22 cellular contexts compared by ENCODE assay signal in the genomic region with DNA sequence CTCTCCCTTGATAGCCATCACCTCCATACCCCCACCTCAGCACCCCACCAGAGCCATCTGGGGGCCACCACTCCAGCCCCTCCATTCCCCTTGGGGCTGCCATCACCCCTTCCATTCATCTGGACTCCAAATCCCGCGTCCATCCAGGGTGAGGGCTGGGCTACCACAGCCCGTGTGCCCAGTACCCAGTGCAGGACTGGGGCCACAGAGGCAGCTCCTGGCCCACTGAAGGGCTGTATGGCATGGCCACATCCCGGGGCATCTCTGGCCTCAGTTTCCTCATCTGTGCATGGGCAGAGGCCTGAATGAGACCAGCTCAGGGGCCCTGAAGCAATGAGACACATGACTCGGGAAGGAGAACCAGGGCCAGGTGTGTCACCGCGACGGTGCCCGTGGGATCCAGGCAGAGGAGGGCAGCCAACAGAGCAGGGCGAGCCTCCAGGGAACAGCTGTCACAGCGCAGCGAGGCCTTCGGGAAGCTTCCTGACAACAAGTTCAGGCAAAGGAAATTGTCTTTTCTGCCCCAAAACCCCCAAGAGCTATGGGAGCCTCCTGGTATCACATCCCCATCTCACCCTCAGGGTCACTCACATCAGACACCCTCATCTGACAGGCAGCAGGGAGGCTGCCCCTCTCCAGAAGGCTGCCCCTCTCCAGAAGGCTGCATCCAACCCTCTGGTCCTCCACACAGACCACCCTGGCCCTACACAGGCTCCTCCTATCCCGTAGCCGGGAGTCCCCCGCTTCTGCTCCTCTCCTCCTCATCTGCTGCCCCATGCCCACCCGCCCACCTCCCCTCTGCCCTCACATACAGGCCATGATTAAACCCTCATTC.
DNase-seq lines count a peak whose midpoint lies in the region; ATAC-seq, FAIRE-seq and TF ChIP-seq lines count a peak whose summit lies in the region.
"Had no signal": no experiment of that assay in that cellular context is flagged by ENCODE, and none has a peak within 500 bp of the region (broad histone marks: within the 10 kb centered on the region; RNA-seq: fewer than 3 reads in every experiment).

No MANE protein-coding gene starts in this region.

- H3K27ac ChIP-seq in HepG2 (ENCODE audit: extremely low read length, insufficient read depth, low read length) (no peak overlapping the region), right lobe of liver (no peak overlapping the region), neuronal stem cell (replicated peaks; ENCODE audit: low read length) (no peak overlapping the region)
- H3K27ac ChIP-seq: GM23248, KMS-11 had no signal

- H3K4me2 ChIP-seq in HepG2 (ENCODE audit: low read depth, low read length) (no peak overlapping the region), neuronal stem cell (ENCODE audit: insufficient read depth, low read length, poor library complexity, severe bottlenecking) (no peak overlapping the region)
- H3K4me2 ChIP-seq: KMS-11 had no signal

- ATAC-seq in HepG2 (no peak), right lobe of liver (no peak)

- H4K20me1 ChIP-seq in HepG2 (ENCODE audit: insufficient read depth, low read length), result peaks cover 20% of the 10 kb centered on the region; the same call in 1 of the 2 replicates

- no peak overlapping the region for H3K4me3 Mint-ChIP-seq in activated CD4-positive, alpha-beta memory T cell treated with anti-CD3 and anti-CD28 coated beads for 36 hours
- H3K4me3 Mint-ChIP-seq: CD4-positive, alpha-beta memory T cell; H9; HFFc6; IgD-negative memory B cell; T-helper 1 cell treated with Interleukin-12 subunit alpha and Interleukin-12 subunit beta and Interleukin-4 antibody, amounts not matched to agents 30 μg/mL and 1 μg/mL, for 36 hours had no signal

- H3K9ac ChIP-seq in HepG2 (ENCODE audit: insufficient read depth, low read depth, low read length), result no peak overlapping the region
- H3K9ac ChIP-seq in neuronal stem cell (ENCODE audit: low read depth, low read length, poor library complexity), result no peak overlapping the region
- H3K9ac ChIP-seq: GM23248, KMS-11 had no signal

- peaks cover 7% of the 10 kb centered on the region for H3K4me1 Mint-ChIP-seq in activated CD4-positive, alpha-beta memory T cell treated with anti-CD3 and anti-CD28 coated beads for 36 hours (ENCODE audit: low read depth)

- no peaks in the 10 kb centered on the region for H3K27me3 Mint-ChIP-seq in activated CD4-positive, alpha-beta memory T cell treated with anti-CD3 and anti-CD28 coated beads for 36 hours
- H3K27me3 Mint-ChIP-seq: CD4-positive, alpha-beta memory T cell; IgD-negative memory B cell had no signal

- POLR2A ChIA-PET in HepG2 (lab: Yijun Ruan, JAX), result no interaction called here
- POLR2A ChIA-PET in activated CD4-positive, alpha-beta memory T cell treated with anti-CD3 and anti-CD28 coated beads for 36 hours (lab: Charles Lee), result no interaction called here

- peak overlapping the region; percentile 98 for H3K14ac ChIP-seq in neuronal stem cell (ENCODE audit: low read length)

- 19% methylated on average over 5 of the region's 17 CpGs for WGBS in HepG2 (ENCODE audit: low lambda C conversion rate)
- WGBS in right lobe of liver (ENCODE audit: insufficient coverage, low coverage, low lambda C conversion rate, missing lambda C conversion rate), result 46% methylated on average over 4 of the region's 17 CpGs
- no CpG with 5 or more reads among the region's 17 CpGs for WGBS in neuronal stem cell (ENCODE audit: extremely low coverage in 2 of 2, insufficient read length in 2 of 2, insufficient replicate concordance in 1 of 2), 2 donors

- no peak overlapping the region for H2BK15ac ChIP-seq in neuronal stem cell (ENCODE audit: low read length)

- CTCF ChIA-PET in HepG2 (lab: Yijun Ruan, JAX; ENCODE audit: low intra/inter-chr PET ratio, low total read pairs), result no interaction called here
- CTCF ChIA-PET in activated CD4-positive, alpha-beta memory T cell treated with anti-CD3 and anti-CD28 coated beads for 36 hours (lab: Charles Lee), result interaction anchor here (1.0 to 1.2 kb wide), 3 partner anchors 17 to 84 kb away, joined by 3 read pairs; no protein-coding TSS in a partner anchor

- H3K27ac Mint-ChIP-seq in activated CD4-positive, alpha-beta memory T cell treated with anti-CD3 and anti-CD28 coated beads for 36 hours, result no peak overlapping the region
- H3K27ac Mint-ChIP-seq: H9; HFFc6; IgD-negative memory B cell; T-helper 1 cell treated with Interleukin-12 subunit alpha and Interleukin-12 subunit beta and Interleukin-4 antibody, amounts not matched to agents 30 μg/mL and 1 μg/mL, for 36 hours had no signal

- H2AK5ac ChIP-seq in neuronal stem cell (ENCODE audit: low read depth, low read length), result no peak overlapping the region

- H3K27me3 ChIP-seq in HepG2 (ENCODE audit: control insufficient read depth in 1 of 2, insufficient read depth in 2 of 2, low read length in 2 of 2) (peaks cover 13 to 68% of the 10 kb centered on the region in 2 experiments), right lobe of liver (no peaks in the 10 kb centered on the region), neuronal stem cell (ENCODE audit: control insufficient read depth in 3 of 3, insufficient read depth in 3 of 3, low read depth in 1 of 3, low read length in 3 of 3) (peaks cover 0 to 12% (median 7%) of the 10 kb centered on the region in 3 experiments)

- H2BK12ac ChIP-seq in neuronal stem cell (ENCODE audit: low read length), result no peak overlapping the region

- peak overlapping the region; percentile 13 for H3K18ac ChIP-seq in neuronal stem cell (ENCODE audit: low read length)

- BruUV-seq in HepG2 (replicated peaks; lab: Mats Ljungman, UMichigan), result no TSS peak

- H3K23ac ChIP-seq in neuronal stem cell (ENCODE audit: low read depth, low read length, poor library complexity), result peak overlapping the region; percentile 20

- H2BK5ac ChIP-seq in neuronal stem cell (ENCODE audit: low read length), result no peak overlapping the region

- no peak for TF ChIP-seq EP300 in HepG2 (IDR thresholded peaks at IDR 0.05; ENCODE audit: low read depth in 2 of 2, low read length in 2 of 2)
- no peak for TF ChIP-seq EP300 in HepG2 (CRISPR knock-in tag; IDR thresholded peaks at IDR 0.05; ENCODE audit: borderline replicate concordance)

- no peak overlapping the region for H4K8ac ChIP-seq in neuronal stem cell (ENCODE audit: low read depth, low read length)

- no peaks in the 10 kb centered on the region for H3K9me3 ChIP-seq in HepG2 (ENCODE audit: low read length)
- no peaks in the 10 kb centered on the region for H3K9me3 ChIP-seq in right lobe of liver
- peaks cover 0 to 1% of the 10 kb centered on the region in 2 donors for H3K9me3 ChIP-seq in neuronal stem cell (replicated peaks in 1 of 2; ENCODE audit: control insufficient read depth in 2 of 2, insufficient read depth in 1 of 2, low read depth in 1 of 2, low read length in 2 of 2)
- H3K9me3 ChIP-seq: Caco-2 had no signal

- H3K36me3 ChIP-seq in HepG2 (replicated peaks in 1 of 2; ENCODE audit: control insufficient read depth in 1 of 2, insufficient read depth in 2 of 2, low read length in 2 of 2) (no peaks in the 10 kb centered on the region), right lobe of liver (no peaks in the 10 kb centered on the region), neuronal stem cell (replicated peaks in 1 of 2; ENCODE audit: control insufficient read depth in 2 of 2, insufficient read depth in 2 of 2, low read length in 2 of 2) (no peaks in the 10 kb centered on the region)

- intact Hi-C loops in HepG2 (cut with micrococcal nuclease; ENCODE audit: unreplicated experiment), result no loop called here
- intact Hi-C loops in right lobe of liver (cut with DNase I), result no loop called here
- intact Hi-C loops in activated CD4-positive, alpha-beta memory T cell treated with anti-CD3 and anti-CD28 coated beads for 36 hours (cut with micrococcal nuclease), result loop anchor here (5.0 kb wide), 1 partner anchor 43 kb away; no protein-coding TSS in a partner anchor

- in situ Hi-C loops in HepG2 (cut with HindIII; ENCODE audit: extremely low pct_ligation_motif_present, low pct_unique_long_range_greater_than_20kb), result no loop called here

- no peak for FAIRE-seq in HepG2 (lab: Jason Lieb, UNC)
- FAIRE-seq: A204.1 had no signal

- no peak overlapping the region for H3K4ac ChIP-seq in neuronal stem cell (ENCODE audit: low read length)

- no peak for TF ChIP-seq RAD21 in HepG2 (CRISPR knock-in tag; IDR thresholded peaks at IDR 0.05)

- no peak for TF ChIP-seq CTCF in HepG2 (CRISPR knock-in tag; IDR thresholded peaks at IDR 0.05)
- TF ChIP-seq CTCF in right lobe of liver (IDR thresholded peaks at IDR 0.05), result no peak

- no peak overlapping the region for H4K91ac ChIP-seq in neuronal stem cell (ENCODE audit: low read depth, low read length, poor library complexity)

- no peak overlapping the region for H2AFZ ChIP-seq in HepG2 (ENCODE audit: low read length)
- H2AFZ ChIP-seq in neuronal stem cell (ENCODE audit: low read length), result no peak overlapping the region
- H2AFZ ChIP-seq: GM23248 had no signal

- no peaks in the 10 kb centered on the region for H3K36me3 Mint-ChIP-seq in activated CD4-positive, alpha-beta memory T cell treated with anti-CD3 and anti-CD28 coated beads for 36 hours
- H3K36me3 Mint-ChIP-seq: CD4-positive, alpha-beta memory T cell; IgD-negative memory B cell had no signal

- no peaks in the 10 kb centered on the region for H3K9me3 Mint-ChIP-seq in activated CD4-positive, alpha-beta memory T cell treated with anti-CD3 and anti-CD28 coated beads for 36 hours
- H3K9me3 Mint-ChIP-seq: CD4-positive, alpha-beta memory T cell; H9; HFFc6; IgD-negative memory B cell; T-helper 1 cell treated with Interleukin-12 subunit alpha and Interleukin-12 subunit beta and Interleukin-4 antibody, amounts not matched to agents 30 μg/mL and 1 μg/mL, for 36 hours had no signal

- H3K79me2 ChIP-seq in HepG2 (ENCODE audit: insufficient read depth, low read length), result no peaks in the 10 kb centered on the region

- no peak for TF ChIP-seq POLR2A in HepG2 (IDR thresholded peaks at IDR 0.05; ENCODE audit: insufficient read depth in 1 of 2, low read depth in 2 of 2, low read length in 2 of 2)
- no peak for TF ChIP-seq POLR2A in right lobe of liver (IDR thresholded peaks at IDR 0.05)

- DNase-seq in HepG2 (ENCODE audit: low spot score), result no peak
- no peak for DNase-seq in right lobe of liver
- DNase-seq in NCI-H2171 (lab: John Stamatoyannopoulos, UW), result peak; percentile 50
- DNase-seq in neuronal stem cell (ENCODE audit: low spot score), result no peak
- DNase-seq in occipital lobe (lab: John Stamatoyannopoulos, UW), result no peak
- no peak for DNase-seq in T-helper 1 cell
- no peak for DNase-seq in activated CD4-positive, alpha-beta memory T cell treated with anti-CD3 and anti-CD28 coated beads for 36 hours
- DNase-seq: C1 segment of cervical spinal cord; Caco-2; CD4-positive, alpha-beta memory T cell; GM23248; H9; HFFc6; MM.1S; NCI-H2081; NCI-H82; RPMI8226; SHP77 treated with DMSO at 0.1 percent for 48 hours had no signal

- H2BK120ac ChIP-seq in neuronal stem cell (ENCODE audit: low read depth, low read length), result no peak overlapping the region

- peaks cover 2% of the 10 kb centered on the region for H3K79me1 ChIP-seq in neuronal stem cell (ENCODE audit: low read depth, low read length)

- H3K4me1 ChIP-seq in HepG2 (ENCODE audit: insufficient read depth, low read length), result peaks cover 8% of the 10 kb centered on the region
- H3K4me1 ChIP-seq in right lobe of liver, result peaks cover 0 to 11% (median 2%) of the 10 kb centered on the region in 4 donors
- H3K4me1 ChIP-seq in neuronal stem cell (ENCODE audit: control insufficient read depth in 2 of 2, insufficient read depth in 1 of 2, low read depth in 1 of 2, low read length in 2 of 2), result peaks cover 18 to 22% of the 10 kb centered on the region in 2 donors

- H3K4me3 ChIP-seq in HepG2 (replicated peaks in 1 of 3; ENCODE audit: insufficient read depth in 1 of 3, low read depth in 2 of 3, low read length in 3 of 3) (no peak overlapping the region), right lobe of liver (no peak overlapping the region), neuronal stem cell (ENCODE audit: low read length in 2 of 2) (no peak overlapping the region)
- H3K4me3 ChIP-seq: GM23248 had no signal
